8 cellular contexts compared by ENCODE assay signal in the genomic region with DNA sequence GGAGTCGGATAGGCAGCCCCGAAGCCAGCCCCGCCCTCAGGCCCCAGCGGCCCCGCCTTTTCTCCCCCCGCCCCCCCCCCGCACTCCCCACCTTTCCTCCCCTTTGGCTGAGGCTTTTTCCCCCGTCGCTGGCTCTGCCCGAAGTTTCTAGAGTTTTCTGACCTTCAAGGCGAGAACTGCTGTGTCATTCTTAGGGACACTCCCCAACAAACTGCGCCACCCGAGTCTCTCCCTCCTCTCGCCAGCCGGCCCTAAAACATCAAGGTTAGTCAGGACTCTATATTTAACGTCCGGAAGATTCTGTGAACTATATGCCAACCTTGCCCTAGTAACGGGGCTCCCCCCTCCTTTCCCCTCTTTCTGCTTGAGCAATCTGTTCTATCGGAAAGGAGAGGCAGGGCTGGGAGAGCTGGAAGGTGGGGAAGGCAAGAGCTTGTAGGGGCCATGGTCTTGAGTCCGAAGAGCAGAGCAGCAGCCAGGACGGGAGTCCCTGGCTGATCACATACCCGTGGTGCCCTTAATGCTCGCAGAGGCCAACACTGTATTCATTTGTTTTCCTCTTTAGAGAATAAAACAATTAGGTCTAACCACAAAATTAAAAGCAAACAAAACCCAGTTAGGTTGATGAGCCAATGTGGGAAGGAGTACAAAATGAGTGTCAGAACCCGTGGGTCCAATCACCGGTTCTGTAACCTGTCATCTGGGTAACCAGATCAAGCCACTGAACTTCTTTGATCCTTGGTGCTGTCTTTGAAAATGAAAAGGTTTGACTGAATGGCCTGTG. TPM values are rescaled to one million over a fixed set of nuclear protein-coding genes. Genes with fewer than 3 reads are reported as not detected.
DNase-seq lines count a peak whose midpoint lies in the region; ATAC-seq and TF ChIP-seq lines count a peak whose summit lies in the region.

No MANE protein-coding gene starts in this region.

- peaks cover 21% of the 10 kb centered on the region for H3K27me3 Mint-ChIP-seq in GM23338 (ENCODE audit: insufficient read depth, low read depth, poor library complexity)
- no peaks in the 10 kb centered on the region for H3K27me3 Mint-ChIP-seq in activated CD8-positive, alpha-beta memory T cell treated with anti-CD3 and anti-CD28 coated beads, Interleukin-2, amount 10 ng/mL, durations not matched to agents 7 days and 5 days

- H2AFZ ChIP-seq in GM23338, result peak overlapping the region; percentile 92; the same call in 1 of the 2 replicates

- H3K36me3 ChIP-seq in GM23338 (ENCODE audit: insufficient read depth), result no peaks in the 10 kb centered on the region
- peaks cover 7% of the 10 kb centered on the region for H3K36me3 ChIP-seq in mesodermal cell (ENCODE audit: control insufficient read depth, insufficient read depth, low read length)

- DNase-seq in CMK (ENCODE audit: low read depth) (peak; percentile 67), GM23338 (ENCODE audit: low spot score) (peak; percentile 82), NOMO-1 treated with dmso at 0.1 percent for 144 hours (lab: John Stamatoyannopoulos, UW; ENCODE audit: unreplicated experiment) (peak; percentile 84), epithelial cell of esophagus (ENCODE audit: low read depth) (peak; percentile 80), OCI-M2 (lab: John Stamatoyannopoulos, UW; ENCODE audit: unreplicated experiment) (no peak)
- DNase-seq in activated CD8-positive, alpha-beta memory T cell treated with anti-CD3 and anti-CD28 coated beads, Interleukin-2, amount 10 ng/mL, durations not matched to agents 7 days and 5 days, result peak; percentile 76
- peak; percentile 44 to 88 for DNase-seq in stimulated activated effector memory CD8-positive, alpha-beta T cell treated with anti-CD3 and anti-CD28 coated beads, Interleukin-12 subunit alpha, Interleukin-12 subunit beta, amount 100 ng/mL, for 72 hours (ENCODE audit: low spot score in 2 of 2)

- H3K4me1 ChIP-seq in GM23338 (ENCODE audit: insufficient read depth) (peaks cover 65% of the 10 kb centered on the region), mesodermal cell (ENCODE audit: control insufficient read depth, insufficient read depth, low read length, poor library complexity, severe bottlenecking) (peaks cover 17% of the 10 kb centered on the region)

- ATAC-seq in GM23338, result peak; percentile 16
- ATAC-seq in activated CD8-positive, alpha-beta memory T cell treated with anti-CD3 and anti-CD28 coated beads, Interleukin-2, amount 10 ng/mL, durations not matched to agents 7 days and 5 days, result peak; percentile 44
- peak; percentile 75 for ATAC-seq in stimulated activated effector memory CD8-positive, alpha-beta T cell treated with anti-CD3 and anti-CD28 coated beads, Interleukin-12 subunit alpha, Interleukin-12 subunit beta, amount 100 ng/mL, for 72 hours

- H3K4me2 ChIP-seq in GM23338, result peak overlapping the region; percentile 88

- H3K9me2 ChIP-seq in GM23338 (ENCODE audit: insufficient read depth), result no peaks in the 10 kb centered on the region

- H3K36me3 Mint-ChIP-seq in GM23338 (ENCODE audit: low read depth), result peaks cover 5% of the 10 kb centered on the region; the same call in 1 of the 3 replicates
- peaks cover 11% of the 10 kb centered on the region for H3K36me3 Mint-ChIP-seq in activated CD8-positive, alpha-beta memory T cell treated with anti-CD3 and anti-CD28 coated beads, Interleukin-2, amount 10 ng/mL, durations not matched to agents 7 days and 5 days
- H3K36me3 Mint-ChIP-seq in stimulated activated effector memory CD8-positive, alpha-beta T cell treated with anti-CD3 and anti-CD28 coated beads, Interleukin-12 subunit alpha, Interleukin-12 subunit beta, amount 100 ng/mL, for 72 hours, result peaks cover 33% of the 10 kb centered on the region

- peaks cover 19% of the 10 kb centered on the region for H3K79me2 ChIP-seq in GM23338 (replicated peaks; ENCODE audit: insufficient read depth)

- CTCF ChIA-PET in activated CD8-positive, alpha-beta memory T cell treated with anti-CD3 and anti-CD28 coated beads, Interleukin-2, amount 10 ng/mL, durations not matched to agents 7 days and 5 days (lab: Charles Lee), result interaction anchor here (1.3 to 3.3 kb wide), 8 partner anchors 8 to 119 kb away, joined by 3 to 10 read pairs (median 4); a partner anchor contains a TSS

- TF ChIP-seq CTCF in GM23338 (conservative IDR thresholded peaks at IDR 0.05; ENCODE audit: low read depth in 2 of 2) (no peak), epithelial cell of esophagus (IDR thresholded peaks at IDR 0.05; ENCODE audit: insufficient read depth, low read depth, low read length, missing control alignments) (no peak)

- peak overlapping the region; percentile 98 for H3K27ac Mint-ChIP-seq in GM23338
- H3K27ac Mint-ChIP-seq in activated CD8-positive, alpha-beta memory T cell treated with anti-CD3 and anti-CD28 coated beads, Interleukin-2, amount 10 ng/mL, durations not matched to agents 7 days and 5 days, result peak overlapping the region; percentile 94
- H3K27ac Mint-ChIP-seq in stimulated activated effector memory CD8-positive, alpha-beta T cell treated with anti-CD3 and anti-CD28 coated beads, Interleukin-12 subunit alpha, Interleukin-12 subunit beta, amount 100 ng/mL, for 72 hours, result peak overlapping the region; percentile 95

- H3K27ac ChIP-seq in GM23338 (ENCODE audit: low read depth) (peak overlapping the region; percentile 89), mesodermal cell (ENCODE audit: low read depth, low read length, severe bottlenecking) (peak overlapping the region; percentile 92)

- peak overlapping the region; percentile 70 for H3K4me3 ChIP-seq in GM23338
- peak overlapping the region; percentile 56 for H3K4me3 ChIP-seq in epithelial cell of esophagus (ENCODE audit: low read length)
- H3K4me3 ChIP-seq in mesodermal cell (ENCODE audit: extremely low read depth, insufficient read depth, low read length, poor library complexity, severe bottlenecking), result peak overlapping the region; percentile 48

- peaks cover 9% of the 10 kb centered on the region; the same call in 1 of the 2 replicates for H4K20me1 ChIP-seq in GM23338 (replicated peaks; ENCODE audit: insufficient read depth)

- peak overlapping the region; percentile 84 for H3K4me3 Mint-ChIP-seq in GM23338
- H3K4me3 Mint-ChIP-seq in activated CD8-positive, alpha-beta memory T cell treated with anti-CD3 and anti-CD28 coated beads, Interleukin-2, amount 10 ng/mL, durations not matched to agents 7 days and 5 days, result peak overlapping the region; percentile 93
- peak overlapping the region; percentile 79 for H3K4me3 Mint-ChIP-seq in stimulated activated effector memory CD8-positive, alpha-beta T cell treated with anti-CD3 and anti-CD28 coated beads, Interleukin-12 subunit alpha, Interleukin-12 subunit beta, amount 100 ng/mL, for 72 hours

- WGBS in mesodermal cell (ENCODE audit: insufficient coverage in 2 of 2), 2 experiments, result 9 to 10% methylated on average over 10 to 12 of the region's 25 CpGs

- H3K9me3 ChIP-seq in mesodermal cell (ENCODE audit: control insufficient read depth, low read length), result no peaks in the 10 kb centered on the region

- H3K27me3 ChIP-seq in GM23338 (ENCODE audit: insufficient read depth), result no peaks in the 10 kb centered on the region

- H3F3A ChIP-seq in GM23338 (replicated peaks; ENCODE audit: low read depth), result peaks cover 21% of the 10 kb centered on the region

- peaks cover 54% of the 10 kb centered on the region for H3K4me1 Mint-ChIP-seq in GM23338
- H3K4me1 Mint-ChIP-seq in activated CD8-positive, alpha-beta memory T cell treated with anti-CD3 and anti-CD28 coated beads, Interleukin-2, amount 10 ng/mL, durations not matched to agents 7 days and 5 days, result peaks cover 73% of the 10 kb centered on the region
- peaks cover 66% of the 10 kb centered on the region for H3K4me1 Mint-ChIP-seq in stimulated activated effector memory CD8-positive, alpha-beta T cell treated with anti-CD3 and anti-CD28 coated beads, Interleukin-12 subunit alpha, Interleukin-12 subunit beta, amount 100 ng/mL, for 72 hours

- peaks cover 6% of the 10 kb centered on the region; the same call in 1 of the 3 replicates for H3K9me3 Mint-ChIP-seq in GM23338
- no peaks in the 10 kb centered on the region for H3K9me3 Mint-ChIP-seq in activated CD8-positive, alpha-beta memory T cell treated with anti-CD3 and anti-CD28 coated beads, Interleukin-2, amount 10 ng/mL, durations not matched to agents 7 days and 5 days (ENCODE audit: low read depth)
- no peaks in the 10 kb centered on the region for H3K9me3 Mint-ChIP-seq in stimulated activated effector memory CD8-positive, alpha-beta T cell treated with anti-CD3 and anti-CD28 coated beads, Interleukin-12 subunit alpha, Interleukin-12 subunit beta, amount 100 ng/mL, for 72 hours

RNA-seq across cellular contexts. Expression of a gene that starts 5.3 kb away (rescaled TPM):
- 102 and 113 TPM in 2 replicates for total RNA-seq in GM23338 (2014; rRNA removed; shearing (Covaris generic))
- polyA plus RNA-seq in GM23338 (2016; fragmentation: Nextera tagmentation; extraction: Ambion mirVana), result 25.9 and 31.7 TPM in 2 replicates
- 10 to 100 TPM; 64.6 to 71.6 TPM for total RNA-seq in activated CD8-positive, alpha-beta memory T cell treated with anti-CD3 and anti-CD28 coated beads, Interleukin-2, amount 10 ng/mL, durations not matched to agents 7 days and 5 days
- polyA plus RNA-seq in mesodermal cell (2013, experiment 1 of 2), result 42.1 TPM
- 32.1 TPM for polyA plus RNA-seq in mesodermal cell (2013, experiment 2 of 2)

RNA-seq across cellular contexts. Expression of a gene that starts 6.9 kb away (rescaled TPM):
- 57.1 and 58.3 TPM in 2 replicates for total RNA-seq in GM23338 (2014; rRNA removed; shearing (Covaris generic))
- 36.1 and 39.1 TPM in 2 replicates for polyA plus RNA-seq in GM23338 (2016; fragmentation: Nextera tagmentation; extraction: Ambion mirVana)
- total RNA-seq in activated CD8-positive, alpha-beta memory T cell treated with anti-CD3 and anti-CD28 coated beads, Interleukin-2, amount 10 ng/mL, durations not matched to agents 7 days and 5 days, result 100 to 1,000 TPM; 124 to 137 TPM
- 43.6 TPM for polyA plus RNA-seq in mesodermal cell (2013, experiment 1 of 2)
- 36.9 TPM for polyA plus RNA-seq in mesodermal cell (2013, experiment 2 of 2)

RNA-seq across cellular contexts. Expression of a gene that starts 7.1 kb away (rescaled TPM):
- total RNA-seq in GM23338 (2014; rRNA removed; shearing (Covaris generic)), result 0.50 and 0.83 TPM in 2 replicates
- 0.44 and 0.49 TPM in 2 replicates for polyA plus RNA-seq in GM23338 (2016; fragmentation: Nextera tagmentation; extraction: Ambion mirVana)
- total RNA-seq in activated CD8-positive, alpha-beta memory T cell treated with anti-CD3 and anti-CD28 coated beads, Interleukin-2, amount 10 ng/mL, durations not matched to agents 7 days and 5 days, result 1 to 10 TPM; 2.9 to 3.1 TPM
- polyA plus RNA-seq in mesodermal cell (2013, experiment 1 of 2), result 1.9 TPM
- 1.4 TPM for polyA plus RNA-seq in mesodermal cell (2013, experiment 2 of 2)

RNA-seq across cellular contexts. Expression of a gene that starts 15.5 kb away (rescaled TPM):
- 93.5 and 106 TPM in 2 replicates for total RNA-seq in GM23338 (2014; rRNA removed; shearing (Covaris generic))
- polyA plus RNA-seq in GM23338 (2016; fragmentation: Nextera tagmentation; extraction: Ambion mirVana), result 140 and 143 TPM in 2 replicates
- total RNA-seq in activated CD8-positive, alpha-beta memory T cell treated with anti-CD3 and anti-CD28 coated beads, Interleukin-2, amount 10 ng/mL, durations not matched to agents 7 days and 5 days, result 100 to 1,000 TPM; 124 to 129 TPM
- polyA plus RNA-seq in mesodermal cell (2013, experiment 1 of 2), result 108 TPM
- polyA plus RNA-seq in mesodermal cell (2013, experiment 2 of 2), result 96.7 TPM

RNA-seq across cellular contexts. Expression of a gene that starts 26.7 kb away (rescaled TPM):
- total RNA-seq in GM23338 (2014; rRNA removed; shearing (Covaris generic)), result 137 and 153 TPM in 2 replicates
- 66.0 and 71.2 TPM in 2 replicates for polyA plus RNA-seq in GM23338 (2016; fragmentation: Nextera tagmentation; extraction: Ambion mirVana)
- 100 to 1,000 TPM; 107 to 140 TPM for total RNA-seq in activated CD8-positive, alpha-beta memory T cell treated with anti-CD3 and anti-CD28 coated beads, Interleukin-2, amount 10 ng/mL, durations not matched to agents 7 days and 5 days
- polyA plus RNA-seq in mesodermal cell (2013, experiment 1 of 2), result 76.5 TPM
- 67.8 TPM for polyA plus RNA-seq in mesodermal cell (2013, experiment 2 of 2)

Comparison
In these comparisons a context has a peak if more than half of its experiments do, and no peak if none do; other contexts are left out.
1. ATAC-seq: peak in every context shown above with its lines; median percentile 75 in stimulated activated effector memory CD8-positive, alpha-beta T cell treated with anti-CD3 and anti-CD28 coated beads, Interleukin-12 subunit alpha, Interleukin-12 subunit beta, amount 100 ng/mL, for 72 hours; 44 in activated CD8-positive, alpha-beta memory T cell treated with anti-CD3 and anti-CD28 coated beads, Interleukin-2, amount 10 ng/mL, durations not matched to agents 7 days and 5 days; 16 in GM23338.